In genomic region chr7:137962875-137963507, GRCh38 we compare ENCODE assay signal across 17 cellular contexts. TPM values are rescaled to one million over a fixed set of nuclear protein-coding genes. Genes with fewer than 3 reads are reported as not detected.
DNase-seq lines count a peak whose midpoint lies in the region; ATAC-seq, FAIRE-seq and TF ChIP-seq lines count a peak whose summit lies in the region.
"Had no signal": no experiment of that assay in that cellular context is flagged by ENCODE, and none has a peak within 500 bp of the region (broad histone marks: within the 10 kb centered on the region; RNA-seq: fewer than 3 reads in every experiment).

No MANE protein-coding gene starts in this region.

- H3K4me2 ChIP-seq in K562 (ENCODE audit: insufficient read depth, low read length): peak overlapping the region; percentile 67

- H3K79me2 ChIP-seq in K562 (ENCODE audit: control insufficient read depth, insufficient read depth, low read length): peaks cover 94% of the 10 kb centered on the region

- H3K9me3 ChIP-seq in K562 (replicated peaks; ENCODE audit: control insufficient read depth, insufficient read depth, low read depth, low read length) (no peaks in the 10 kb centered on the region), transverse colon (no peaks in the 10 kb centered on the region)
- H3K9me3 ChIP-seq: pancreas had no signal

- H3K27me3 ChIP-seq in K562 (ENCODE audit: control insufficient read depth in 2 of 2, insufficient read depth in 2 of 2, low read length in 2 of 2) (no peaks in the 10 kb centered on the region), transverse colon (no peaks in the 10 kb centered on the region)
- H3K27me3 ChIP-seq: pancreas had no signal

- H3K9ac ChIP-seq in K562 (ENCODE audit: insufficient read depth in 1 of 2, low read depth in 2 of 2, low read length in 2 of 2): peak overlapping the region; percentile 5 to 50; a peak in 3 of 4 replicates

- H3K27me3 Mint-ChIP-seq in mesothelial cell of epicardium (ENCODE audit: low read depth): no peaks in the 10 kb centered on the region
- H3K27me3 Mint-ChIP-seq: activated naive CD8-positive, alpha-beta T cell treated with anti-CD3 and anti-CD28 coated beads, Interleukin-2, amount 10 ng/mL, durations not matched to agents 7 days and 5 days had no signal

- H4K20me1 ChIP-seq in K562 (replicated peaks; ENCODE audit: control insufficient read depth, insufficient read depth, low read length): no peaks in the 10 kb centered on the region

- peak overlapping the region; percentile 88 for H3K27ac Mint-ChIP-seq in mesothelial cell of epicardium
- H3K27ac Mint-ChIP-seq: activated naive CD8-positive, alpha-beta T cell treated with anti-CD3 and anti-CD28 coated beads, Interleukin-2, amount 10 ng/mL, durations not matched to agents 7 days and 5 days had no signal

- in situ Hi-C loops in K562 (cut with MboI): loop anchor here (25.0 kb wide), 1 partner anchor 1399 kb away; the partner anchor contains the start of gene LUC7L2
- in situ Hi-C loops in transverse colon (cut with MboI; ENCODE audit: low pct_ligation_motif_present in 1 of 4, low pct_unique_long_range_greater_than_20kb in 1 of 4, low sequenced_read_pairs in 3 of 4): no loop called here

- peaks cover 6% of the 10 kb centered on the region for H3K9me1 ChIP-seq in K562 (ENCODE audit: control insufficient read depth, insufficient read depth, low read length)

- H3K36me3 ChIP-seq in K562 (ENCODE audit: control insufficient read depth, insufficient read depth, low read length) (peaks cover 13% of the 10 kb centered on the region; the same call in 2 of the 3 replicates), transverse colon (no peaks in the 10 kb centered on the region)
- H3K36me3 ChIP-seq: pancreas had no signal

- H3K4me1 Mint-ChIP-seq in mesothelial cell of epicardium: peaks cover 53% of the 10 kb centered on the region

- WGBS in K562 (ENCODE audit: insufficient coverage, low coverage, missing lambda C conversion rate): 9% methylated on average over 7 of the region's 7 CpGs
- 80 to 81% methylated on average over 6 to 7 of the region's 7 CpGs for WGBS in transverse colon (ENCODE audit: low coverage in 1 of 2), 2 donors

- TF ChIP-seq CTCF in C4-2B (conservative IDR thresholded peaks at IDR 0.05) (no peak), LNCaP clone FGC (IDR thresholded peaks at IDR 0.05; ENCODE audit: control insufficient read depth, extremely low read depth, insufficient read depth) (no peak), K562 (IDR thresholded peaks at IDR 0.05 in 2 of 3, conservative IDR thresholded peaks at IDR 0.05 in 1 of 3; ENCODE audit: insufficient read depth in 2 of 3, low read depth in 1 of 3, low read length in 3 of 3) (no peak), mesothelial cell of epicardium (IDR thresholded peaks at IDR 0.05; ENCODE audit: unreplicated experiment) (no peak), transverse colon (IDR thresholded peaks at IDR 0.05) (no peak)

- POLR2A ChIA-PET in K562 (lab: Yijun Ruan, JAX): interaction anchor here (0.6 to 2.1 kb wide), 13 partner anchors 9 to 721 kb away, joined by 3 to 10 read pairs (median 4); partner anchors contain the start of gene CREB3L2

- CTCF ChIA-PET in K562 (lab: Yijun Ruan, JAX; ENCODE audit: low intra/inter-chr PET ratio): no interaction called here

- peak overlapping the region; percentile 23 for H3K4me3 ChIP-seq in LNCaP clone FGC (ENCODE audit: low read depth, low read length)
- no peak overlapping the region for H3K4me3 ChIP-seq in K562
- H3K4me3 ChIP-seq in transverse colon: no peak overlapping the region
- H3K4me3 ChIP-seq: pancreas had no signal

- peak; percentile 93 for FAIRE-seq in K562 (lab: Jason Lieb, UNC)
- FAIRE-seq: D721Med, pancreas, RCC 7860 had no signal

- no peak overlapping the region for H3K4me3 Mint-ChIP-seq in mesothelial cell of epicardium
- H3K4me3 Mint-ChIP-seq: activated naive CD8-positive, alpha-beta T cell treated with anti-CD3 and anti-CD28 coated beads, Interleukin-2, amount 10 ng/mL, durations not matched to agents 7 days and 5 days had no signal

- DNase-seq in LNCaP clone FGC (ENCODE audit: low read depth) (peak; percentile 95), K562 (ENCODE audit: extremely low read depth in 1 of 4, low spot score in 3 of 4) (peak; percentile 93 to 97 (median 96)), mesothelial cell of epicardium (ENCODE audit: low spot score in 2 of 2, unreplicated experiment in 2 of 2) (no peak), transverse colon (no peak), NCI-H1048 (lab: John Stamatoyannopoulos, UW) (no peak), SKM-1 (lab: John Stamatoyannopoulos, UW; ENCODE audit: unreplicated experiment) (no peak), posterior cingulate gyrus (no peak)
- DNase-seq: activated naive CD8-positive, alpha-beta T cell treated with anti-CD3 and anti-CD28 coated beads, Interleukin-2, amount 10 ng/mL, durations not matched to agents 7 days and 5 days; activated T-cell treated with anti-CD3 and anti-CD28 coated beads for 4 hours; KG1; NCI-H1417 treated with DMSO at 0.1 percent for 48 hours; NCI-H524 treated with DMSO at 0.1 percent for 48 hours; pancreas; T-helper 1 cell had no signal

- H2AFZ ChIP-seq in K562 (ENCODE audit: low read depth, low read length): peak overlapping the region; percentile 28; the same call in 1 of the 2 replicates

- H3K4me1 ChIP-seq in K562 (replicated peaks in 1 of 2; ENCODE audit: control insufficient read depth in 2 of 2, insufficient read depth in 2 of 2, low read length in 2 of 2) (peaks cover 48 to 93% of the 10 kb centered on the region in 2 experiments), transverse colon (peaks cover 3 to 24% (median 11%) of the 10 kb centered on the region in 4 donors)

- H3K9me3 Mint-ChIP-seq in mesothelial cell of epicardium: no peaks in the 10 kb centered on the region
- H3K9me3 Mint-ChIP-seq: activated naive CD8-positive, alpha-beta T cell treated with anti-CD3 and anti-CD28 coated beads, Interleukin-2, amount 10 ng/mL, durations not matched to agents 7 days and 5 days had no signal

- TF ChIP-seq RAD21 in K562 (CRISPR knock-in tag; conservative IDR thresholded peaks at IDR 0.05 in 1 of 2, IDR thresholded peaks at IDR 0.05 in 1 of 2): no peak; a peak in 1 of 4 replicates

- TF ChIP-seq POLR2A in K562 (conservative IDR thresholded peaks at IDR 0.05): no peak
- TF ChIP-seq POLR2A in transverse colon (IDR thresholded peaks at IDR 0.05): no peak

- TF ChIP-seq EP300 in K562 (IDR thresholded peaks at IDR 0.05; ENCODE audit: low read length): peak; percentile 99
- no peak for TF ChIP-seq EP300 in transverse colon (IDR thresholded peaks at IDR 0.05; ENCODE audit: low read depth)

- intact Hi-C loops in K562 (cut with micrococcal nuclease) (loop anchor here (1.0 kb wide), 1 partner anchor 39 kb away; the partner anchor contains the start of gene CREB3L2), transverse colon (cut with DNase I; ENCODE audit: low total_unique reads) (no loop called here), posterior cingulate gyrus (cut with DNase I) (no loop called here)

- H3K27ac ChIP-seq in C4-2B: peak overlapping the region; percentile 57
- peak overlapping the region; percentile 71 for H3K27ac ChIP-seq in K562 (ENCODE audit: extremely low read depth, low read depth, low read length)
- H3K27ac ChIP-seq in transverse colon: no peak overlapping the region
- H3K27ac ChIP-seq: pancreas had no signal

- H3K36me3 Mint-ChIP-seq in mesothelial cell of epicardium: peaks cover 6% of the 10 kb centered on the region

- BruUV-seq in K562 (replicated peaks; lab: Mats Ljungman, UMichigan): no TSS peak

- ATAC-seq in K562: peak; percentile 62

TF ChIP-seq in K562, 482 proteins besides CTCF, POLR2A, EP300 and RAD21 (continues in another document):
- TF ChIP-seq ZNF766 (CRISPR knock-in tag; conservative IDR thresholded peaks at IDR 0.05): peak; percentile 94
- peak; percentile 41; the same call in 1 of the 2 replicates for TF ChIP-seq ZBTB12 (CRISPR knock-in tag; IDR thresholded peaks at IDR 0.05)
- TF ChIP-seq ZNF124 (CRISPR knock-in tag; IDR thresholded peaks at IDR 0.05): no peak
- no peak for TF ChIP-seq GABPB2 (CRISPR knock-in tag; conservative IDR thresholded peaks at IDR 0.05)

RNA-seq across cellular contexts. Expression of gene CREB3L2, which starts 38.9 kb away (rescaled TPM):
- total RNA-seq in K562 (2011; cell fraction: chromatin; rRNA removed; ENCODE audit: low replicate concordance): 58.2 and 65.5 TPM in 2 replicates
- 39.9 and 41.2 TPM in 2 replicates for total RNA-seq in K562 (2011; cell fraction: nucleolus; rRNA removed)
- 52.9 and 82.7 TPM in 2 replicates for total RNA-seq in K562 (2011; cell fraction: nucleoplasm; rRNA removed)
- total RNA-seq in K562 (2014; rRNA removed) (10.2 and 19.6 TPM in 2 replicates), K562 (2014; rRNA removed; fragmentation: Illumina TruSeq; extraction: Trizol) (13.8 and 15.2 TPM in 2 replicates), K562 (2015; rRNA removed; fragmentation: Illumina TruSeq; extraction: Trizol) (16.0 and 17.5 TPM in 2 replicates), K562 (2021) (44.7 and 45.6 TPM in 2 replicates), mesothelial cell of epicardium (77.8 to 82.8 TPM (median 80.4 TPM) in 3 replicates), transverse colon (10 to 100 TPM; 16.4 to 37.0 (median 19.9) TPM)
- polyA plus RNA-seq in K562 (2011; rRNA removed) (17.1 and 37.9 TPM in 2 replicates), K562 (2014; fragmentation: Illumina TruSeq; extraction: Trizol) (26.9 and 27.4 TPM in 2 replicates), K562 (2014; fragmentation: Nextera tagmentation; extraction: Ambion mirVana) (1 to 10 TPM; 7.1 to 8.8 TPM), K562 (2014; rRNA removed) (15.8 and 18.7 TPM in 2 replicates)
- 15.4 and 27.7 TPM in 2 replicates for polyA plus RNA-seq in K562 (2011; cell fraction: cytosol; rRNA removed)
- polyA plus RNA-seq in K562 (2011; cell fraction: nucleus; rRNA removed): 24.4 and 31.2 TPM in 2 replicates
- polyA plus RNA-seq in K562 (2012): 20.5 and 29.6 TPM in 2 replicates
- 30.2 and 46.2 TPM in 2 replicates for polyA minus RNA-seq in K562 (2011; rRNA and poly(A)+ RNA removed)
- 19.4 and 34.7 TPM in 2 replicates for polyA minus RNA-seq in K562 (2011; cell fraction: cytosol; rRNA and poly(A)+ RNA removed)
- polyA minus RNA-seq in K562 (2011; cell fraction: nucleus; rRNA and poly(A)+ RNA removed): 24.1 and 55.8 TPM in 2 replicates

Comparison
In these comparisons a context has a peak if more than half of its experiments do, and no peak if none do; other contexts are left out.
1. H3K27ac ChIP-seq: peak in C4-2B (single experiment) and K562 (single experiment); none in transverse colon (0 of 4).
2. DNase-seq: peak in LNCaP clone FGC (single experiment) and K562 (4 of 4); none in mesothelial cell of epicardium (0 of 2), transverse colon (single experiment), NCI-H1048 (single experiment), SKM-1 (single experiment) and posterior cingulate gyrus (0 of 10).